8 cellular contexts compared by ENCODE assay signal in genomic region chr5:138542120-138542955, GRCh38. TPM values are rescaled to one million over a fixed set of nuclear protein-coding genes. Genes with fewer than 3 reads are reported as not detected.
DNase-seq lines count a peak whose midpoint lies in the region; ATAC-seq and TF ChIP-seq lines count a peak whose summit lies in the region.

No MANE protein-coding gene starts in this region.

- peak overlapping the region; percentile 66 for H3K27ac ChIP-seq in temporal lobe (ENCODE audit: low read depth, low read length)

- TF ChIP-seq CTCF in GM12865 (IDR thresholded peaks at IDR 0.05; ENCODE audit: insufficient read depth, low read depth, low read length, missing control alignments) (no peak), astrocyte of the cerebellum (IDR thresholded peaks at IDR 0.05; ENCODE audit: low read depth, low read length, missing control alignments) (no peak)

- DNase-seq in GM12865 (ENCODE audit: low read depth) (peak; percentile 23), KBM-7 (peak; percentile 32), astrocyte of the cerebellum (ENCODE audit: low read depth) (no peak), kidney tubule cell (ENCODE audit: low spot score) (peak; percentile 49), OCI-M2 (lab: John Stamatoyannopoulos, UW; ENCODE audit: unreplicated experiment) (no peak)

- ATAC-seq in HG03039 (IDR thresholded peaks at IDR 0.05; ENCODE audit: unreplicated experiment) (no peak), HG02759 (IDR thresholded peaks at IDR 0.05; ENCODE audit: unreplicated experiment) (no peak)

- H3K4me3 ChIP-seq in GM12865 (ENCODE audit: low read depth, low read length) (peak overlapping the region; percentile 65), astrocyte of the cerebellum (ENCODE audit: low read depth, low read length) (peak overlapping the region; percentile 74)

- in situ Hi-C loops in KBM-7 (cut with MboI; ENCODE audit: low pct_unique_long_range_greater_than_20kb, low sequenced_read_pairs) (no loop called here), astrocyte of the cerebellum (cut with HindIII; ENCODE audit: low sequenced_read_pairs) (no loop called here)

RNA-seq across cellular contexts. Expression of gene ETF1, which starts 0.7 kb away (rescaled TPM):
- total RNA-seq in temporal lobe: 44.7 TPM

RNA-seq across cellular contexts. Expression of gene HSPA9, which starts 32.9 kb away (rescaled TPM):
- total RNA-seq in temporal lobe: 137 TPM

Comparison
In these comparisons a context has a peak if more than half of its experiments do, and no peak if none do; other contexts are left out.
1. DNase-seq: peak in GM12865 (single experiment), KBM-7 (single experiment) and kidney tubule cell (single experiment); none in astrocyte of the cerebellum (single experiment) and OCI-M2 (single experiment).